ENCODE assay signal across 1 cellular context in the genomic region with DNA sequence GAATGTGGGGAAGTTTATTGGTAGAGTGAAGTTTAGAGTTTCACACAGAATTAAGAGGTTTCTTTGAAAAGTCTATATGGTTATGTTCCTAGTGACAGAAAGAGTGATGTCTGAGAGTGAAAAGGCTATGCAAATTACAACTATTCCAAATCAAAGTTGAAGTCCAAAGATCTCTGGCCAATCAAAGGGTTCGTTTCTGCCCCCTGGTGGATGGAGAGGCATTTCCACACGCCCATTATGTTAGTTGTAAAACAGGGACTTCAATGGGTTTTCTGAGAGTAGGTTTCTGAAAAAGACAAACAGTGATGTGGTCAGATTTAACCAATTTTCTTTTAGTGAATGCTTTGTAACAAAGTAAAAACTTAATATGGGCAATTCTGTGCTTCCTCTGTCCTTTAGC.
TF ChIP-seq lines count a peak whose summit lies in the region.

No MANE protein-coding gene starts in this region.

TF ChIP-seq in HepG2, 621 proteins besides CTCF, POLR2A, EP300 and RAD21 (continued from another document):
- TF ChIP-seq, protein P1, sequence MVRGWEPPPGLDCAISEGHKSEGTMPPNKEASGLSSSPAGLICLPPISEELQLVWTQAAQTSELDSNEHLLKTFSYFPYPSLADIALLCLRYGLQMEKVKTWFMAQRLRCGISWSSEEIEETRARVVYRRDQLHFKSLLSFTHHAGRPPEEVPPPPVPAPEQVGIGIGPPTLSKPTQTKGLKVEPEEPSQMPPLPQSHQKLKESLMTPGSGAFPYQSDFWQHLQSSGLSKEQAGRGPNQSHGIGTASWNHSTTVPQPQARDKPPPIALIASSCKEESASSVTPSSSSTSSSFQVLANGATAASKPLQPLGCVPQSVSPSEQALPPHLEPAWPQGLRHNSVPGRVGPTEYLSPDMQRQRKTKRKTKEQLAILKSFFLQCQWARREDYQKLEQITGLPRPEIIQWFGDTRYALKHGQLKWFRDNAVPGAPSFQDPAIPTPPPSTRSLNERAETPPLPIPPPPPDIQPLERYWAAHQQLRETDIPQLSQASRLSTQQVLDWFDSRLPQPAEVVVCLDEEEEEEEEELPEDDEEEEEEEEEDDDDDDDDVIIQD (CRISPR knock-in tag; IDR thresholded peaks at IDR 0.05; ENCODE audit: low read depth) = no peak
- no peak for TF ChIP-seq ZNF598 (CRISPR knock-in tag; IDR thresholded peaks at IDR 0.05; ENCODE audit: borderline replicate concordance)
- TF ChIP-seq, protein P2, sequence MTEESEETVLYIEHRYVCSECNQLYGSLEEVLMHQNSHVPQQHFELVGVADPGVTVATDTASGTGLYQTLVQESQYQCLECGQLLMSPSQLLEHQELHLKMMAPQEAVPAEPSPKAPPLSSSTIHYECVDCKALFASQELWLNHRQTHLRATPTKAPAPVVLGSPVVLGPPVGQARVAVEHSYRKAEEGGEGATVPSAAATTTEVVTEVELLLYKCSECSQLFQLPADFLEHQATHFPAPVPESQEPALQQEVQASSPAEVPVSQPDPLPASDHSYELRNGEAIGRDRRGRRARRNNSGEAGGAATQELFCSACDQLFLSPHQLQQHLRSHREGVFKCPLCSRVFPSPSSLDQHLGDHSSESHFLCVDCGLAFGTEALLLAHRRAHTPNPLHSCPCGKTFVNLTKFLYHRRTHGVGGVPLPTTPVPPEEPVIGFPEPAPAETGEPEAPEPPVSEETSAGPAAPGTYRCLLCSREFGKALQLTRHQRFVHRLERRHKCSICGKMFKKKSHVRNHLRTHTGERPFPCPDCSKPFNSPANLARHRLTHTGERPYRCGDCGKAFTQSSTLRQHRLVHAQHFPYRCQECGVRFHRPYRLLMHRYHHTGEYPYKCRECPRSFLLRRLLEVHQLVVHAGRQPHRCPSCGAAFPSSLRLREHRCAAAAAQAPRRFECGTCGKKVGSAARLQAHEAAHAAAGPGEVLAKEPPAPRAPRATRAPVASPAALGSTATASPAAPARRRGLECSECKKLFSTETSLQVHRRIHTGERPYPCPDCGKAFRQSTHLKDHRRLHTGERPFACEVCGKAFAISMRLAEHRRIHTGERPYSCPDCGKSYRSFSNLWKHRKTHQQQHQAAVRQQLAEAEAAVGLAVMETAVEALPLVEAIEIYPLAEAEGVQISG (CRISPR knock-in tag; IDR thresholded peaks at IDR 0.05) = no peak
